Comparison of ENCODE assay signal across 15 cellular contexts in genomic region chr4:74932010-74932409, GRCh38. TPM values are rescaled to one million over a fixed set of nuclear protein-coding genes. Genes with fewer than 3 reads are reported as not detected.
DNase-seq lines count a peak whose midpoint lies in the region; ATAC-seq, FAIRE-seq and TF ChIP-seq lines count a peak whose summit lies in the region.
"Had no signal": no experiment of that assay in that cellular context is flagged by ENCODE, and none has a peak within 500 bp of the region (broad histone marks: within the 10 kb centered on the region; RNA-seq: fewer than 3 reads in every experiment).

No MANE protein-coding gene starts in this region.

- no CpG with 5 or more reads among the region's 6 CpGs for WGBS in mesendoderm (ENCODE audit: extremely low coverage, insufficient coverage, low lambda C conversion rate)
- WGBS in smooth muscle cell (ENCODE audit: low lambda C conversion rate): 36% methylated on average over 6 of the region's 6 CpGs

- H3K23ac ChIP-seq in mesendoderm (ENCODE audit: low read length): no peak overlapping the region

- H3K18ac ChIP-seq in mesendoderm (ENCODE audit: low read length): no peak overlapping the region

- no peak overlapping the region for H2BK15ac ChIP-seq in mesendoderm (replicated peaks; ENCODE audit: low read depth)

- no peak overlapping the region for H2BK120ac ChIP-seq in mesendoderm (ENCODE audit: low read depth, low read length)

- no peak overlapping the region for H3K56ac ChIP-seq in mesendoderm (ENCODE audit: low read length)

- H3K27me3 ChIP-seq in HCT116 (ENCODE audit: insufficient read depth, low read length) (no peaks in the 10 kb centered on the region), OCI-LY3 (ENCODE audit: low read depth, low read length) (no peaks in the 10 kb centered on the region), mesendoderm (ENCODE audit: insufficient read depth, low read length, poor library complexity) (peaks cover 20% of the 10 kb centered on the region), smooth muscle cell (ENCODE audit: low read depth) (no peaks in the 10 kb centered on the region)
- H3K27me3 ChIP-seq: SJCRH30 had no signal

- H3K4me1 ChIP-seq in HCT116 (ENCODE audit: control insufficient read depth in 1 of 2, insufficient read depth in 2 of 2, low read length in 2 of 2): peaks cover 0 to 17% of the 10 kb centered on the region in 2 experiments; a peak in 1 of 4 replicates
- H3K4me1 ChIP-seq in OCI-LY3 (ENCODE audit: low read length): peaks cover 69% of the 10 kb centered on the region
- H3K4me1 ChIP-seq in mesendoderm (ENCODE audit: control insufficient read depth, low read depth, low read length): no peaks in the 10 kb centered on the region
- no peaks in the 10 kb centered on the region for H3K4me1 ChIP-seq in smooth muscle cell (ENCODE audit: low read depth)

- H3F3A ChIP-seq in smooth muscle cell (ENCODE audit: low read depth): no peaks in the 10 kb centered on the region

- H4K20me1 ChIP-seq in HCT116 (ENCODE audit: insufficient read depth) (no peaks in the 10 kb centered on the region), OCI-LY3 (ENCODE audit: insufficient read depth, low read length) (peaks cover 20% of the 10 kb centered on the region), smooth muscle cell (ENCODE audit: low read depth) (no peaks in the 10 kb centered on the region)

- H2BK5ac ChIP-seq in mesendoderm (ENCODE audit: low read length): no peak overlapping the region

- TF ChIP-seq RAD21 in HCT116 (IDR thresholded peaks at IDR 0.05; ENCODE audit: low read depth): no peak

- no peaks in the 10 kb centered on the region for H3K36me3 ChIP-seq in HCT116 (ENCODE audit: control insufficient read depth in 1 of 2, insufficient read depth in 2 of 2, low read length in 2 of 2)
- H3K36me3 ChIP-seq in OCI-LY3 (replicated peaks; ENCODE audit: low read depth, low read length): peaks cover 23% of the 10 kb centered on the region
- no peaks in the 10 kb centered on the region for H3K36me3 ChIP-seq in mesendoderm (ENCODE audit: control insufficient read depth, insufficient read depth, low read length)
- no peaks in the 10 kb centered on the region for H3K36me3 ChIP-seq in smooth muscle cell (ENCODE audit: low read depth)
- H3K36me3 ChIP-seq: BE2C, MG63, SJCRH30 had no signal

- BruUV-seq in HCT116 (replicated peaks; lab: Mats Ljungman, UMichigan): no TSS peak

- peak overlapping the region; percentile 99; the same call in 1 of the 2 replicates for H3K4me2 ChIP-seq in HCT116 (ENCODE audit: low read length)
- peak overlapping the region; percentile 82 for H3K4me2 ChIP-seq in OCI-LY3 (ENCODE audit: low read length)
- no peak overlapping the region for H3K4me2 ChIP-seq in mesendoderm (ENCODE audit: low read length)
- H3K4me2 ChIP-seq in smooth muscle cell: peak overlapping the region; percentile 99

- no peaks in the 10 kb centered on the region for H3K9me2 ChIP-seq in HCT116 (ENCODE audit: insufficient read depth)

- H3K4ac ChIP-seq in mesendoderm (ENCODE audit: low read depth, low read length): no peak overlapping the region

- no peak for TF ChIP-seq CTCF in HCT116 (IDR thresholded peaks at IDR 0.05 in 2 of 3, conservative IDR thresholded peaks at IDR 0.05 in 1 of 3; ENCODE audit: borderline replicate concordance in 1 of 3, insufficient read depth in 1 of 3, low read depth in 2 of 3, low read length in 2 of 3)
- TF ChIP-seq CTCF in OCI-LY3 (IDR thresholded peaks at IDR 0.05; ENCODE audit: low read depth, low read length): no peak
- no peak for TF ChIP-seq CTCF in smooth muscle cell (IDR thresholded peaks at IDR 0.05; ENCODE audit: borderline replicate concordance, insufficient read depth, poor library complexity, severe bottlenecking)

- H3K4me3 ChIP-seq in HCT116 (replicated peaks in 1 of 2; ENCODE audit: low read depth in 1 of 2, low read length in 2 of 2) (peak overlapping the region in 1 of 2 experiments; percentile 84; a peak in 1 of 4 replicates), OCI-LY3 (ENCODE audit: low read length) (peak overlapping the region; percentile 97), mesendoderm (ENCODE audit: low read length) (no peak overlapping the region), smooth muscle cell (no peak overlapping the region)
- H3K4me3 ChIP-seq: K562, MG63 had no signal

- CTCF ChIA-PET in HCT116 (lab: Charles Lee): interaction anchor here (0.7 to 2.5 kb wide), 8 partner anchors 12 to 792 kb away, joined by 3 to 9 read pairs (median 4); partner anchors contain the start of gene USO1

- no peaks in the 10 kb centered on the region for H3K79me2 ChIP-seq in HCT116 (ENCODE audit: insufficient read depth, low read length)
- H3K79me2 ChIP-seq in OCI-LY3 (ENCODE audit: low read length): peaks cover 62% of the 10 kb centered on the region
- no peaks in the 10 kb centered on the region for H3K79me2 ChIP-seq in mesendoderm (ENCODE audit: control insufficient read depth, insufficient read depth, low read length)
- no peaks in the 10 kb centered on the region for H3K79me2 ChIP-seq in smooth muscle cell (ENCODE audit: low read depth)

- H3K9ac ChIP-seq in HCT116 (ENCODE audit: low read length) (no peak overlapping the region), OCI-LY3 (ENCODE audit: low read length) (peak overlapping the region; percentile 80), mesendoderm (ENCODE audit: low read length) (no peak overlapping the region), smooth muscle cell (ENCODE audit: low read depth) (no peak overlapping the region)

- RAD21 ChIA-PET in HCT116 (lab: Charles Lee; ENCODE audit: low non-redundant PET in 1 of 2, low total read pairs in 2 of 2, uncharacterized antibody in 2 of 2, unreplicated experiment in 2 of 2): no interaction called here

- no peak overlapping the region for H4K5ac ChIP-seq in mesendoderm (ENCODE audit: low read length)

- H3K27ac ChIP-seq in HCT116 (ENCODE audit: low read depth, low read length): no peak overlapping the region
- peak overlapping the region; percentile 96 for H3K27ac ChIP-seq in OCI-LY3 (ENCODE audit: low read length)
- H3K27ac ChIP-seq in mesendoderm (ENCODE audit: low read depth, low read length): no peak overlapping the region
- H3K27ac ChIP-seq in smooth muscle cell (ENCODE audit: low read depth): no peak overlapping the region
- H3K27ac ChIP-seq: SJCRH30 had no signal

- no peaks in the 10 kb centered on the region for H3K9me3 ChIP-seq in HCT116 (ENCODE audit: control insufficient read depth in 1 of 2, insufficient read depth in 1 of 2, low read depth in 1 of 2, low read length in 2 of 2)
- no peaks in the 10 kb centered on the region for H3K9me3 ChIP-seq in OCI-LY3 (ENCODE audit: insufficient read depth, low read length)
- no peaks in the 10 kb centered on the region for H3K9me3 ChIP-seq in smooth muscle cell (replicated peaks; ENCODE audit: low read depth)
- H3K9me3 ChIP-seq: BE2C, MG63, SJCRH30 had no signal

- DNase-seq in HCT116 (ENCODE audit: low read depth, low spot score) (no peak), mesendoderm (peak; percentile 27), smooth muscle cell (lab: John Stamatoyannopoulos, UW; ENCODE audit: unreplicated experiment) (no peak), CD1c-positive myeloid dendritic cell (ENCODE audit: extremely low spot score) (no peak), NCI-H345 treated with DMSO at 0.1 percent for 48 hours (lab: John Stamatoyannopoulos, UW; ENCODE audit: unreplicated experiment) (no peak), HTR-8/SVneo (ENCODE audit: insufficient read length, low spot score) (no peak)
- DNase-seq: Calu3, DND-41, MG63 had no signal

- POLR2A ChIA-PET in HCT116 (lab: Charles Lee): no interaction called here

- peak overlapping the region; percentile 7 for H2AFZ ChIP-seq in HCT116 (ENCODE audit: low read depth, low read length, poor library complexity, severe bottlenecking)
- H2AFZ ChIP-seq in OCI-LY3 (ENCODE audit: low read depth, low read length): peak overlapping the region; percentile 81
- peak overlapping the region; percentile 74 for H2AFZ ChIP-seq in smooth muscle cell (ENCODE audit: low read depth)

- FAIRE-seq in HTR-8/SVneo (lab: Jason Lieb, UNC): no peak
- FAIRE-seq: H54, K562, RCC 7860 had no signal

- no peak for ATAC-seq in HCT116

- no peak overlapping the region for H2AK5ac ChIP-seq in mesendoderm (ENCODE audit: low read length)

- no peaks in the 10 kb centered on the region for H3K79me1 ChIP-seq in mesendoderm (ENCODE audit: low read length)

- intact Hi-C loops in HCT116 (cut with micrococcal nuclease): loop anchor here (1.0 to 2.0 kb wide), 2 partner anchors 358 to 537 kb away; no protein-coding TSS in a partner anchor

- H4K8ac ChIP-seq in mesendoderm (ENCODE audit: low read depth, low read length): no peak overlapping the region

- no peak for TF ChIP-seq POLR2A in HCT116 (IDR thresholded peaks at IDR 0.05; ENCODE audit: borderline replicate concordance, extremely low read depth, insufficient read depth, insufficient read length)

TF ChIP-seq in HCT116, 20 proteins besides CTCF, POLR2A, EP300 and RAD21 (continues in another document):
- TF ChIP-seq EGR1 (IDR thresholded peaks at IDR 0.05; ENCODE audit: low read depth) (no peak), EZH2phosphoT487 (IDR thresholded peaks at IDR 0.05; ENCODE audit: borderline replicate concordance) (no peak), FOSL1 (IDR thresholded peaks at IDR 0.05; ENCODE audit: low read depth) (no peak), YY1 (IDR thresholded peaks at IDR 0.05; ENCODE audit: extremely low read depth, insufficient replicate concordance, low read depth, low read length) (no peak), CEBPB (IDR thresholded peaks at IDR 0.05; ENCODE audit: low read depth) (no peak), ZFX (IDR thresholded peaks at IDR 0.05) (no peak), EZH2 (IDR thresholded peaks at IDR 0.05) (no peak), POLR2AphosphoS5 (IDR thresholded peaks at IDR 0.05; ENCODE audit: low read depth, low read length) (no peak), ELF1 (IDR thresholded peaks at IDR 0.05; ENCODE audit: borderline replicate concordance, low read depth) (no peak), ZNF274 (IDR thresholded peaks at IDR 0.05; ENCODE audit: low read depth, low read length) (no peak), SIN3A (IDR thresholded peaks at IDR 0.05; ENCODE audit: low read depth) (no peak), SRF (IDR thresholded peaks at IDR 0.05; ENCODE audit: low read depth) (no peak)
- TF ChIP-seq, protein P1, sequence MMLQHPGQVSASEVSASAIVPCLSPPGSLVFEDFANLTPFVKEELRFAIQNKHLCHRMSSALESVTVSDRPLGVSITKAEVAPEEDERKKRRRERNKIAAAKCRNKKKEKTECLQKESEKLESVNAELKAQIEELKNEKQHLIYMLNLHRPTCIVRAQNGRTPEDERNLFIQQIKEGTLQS (IDR thresholded peaks at IDR 0.05): no peak

RNA-seq across cellular contexts. Expression of gene PARM1, which starts 0.9 kb away (rescaled TPM):
- total RNA-seq in HCT116 (2021; ENCODE audit: unreplicated experiment) (11.7 TPM), smooth muscle cell (46.4 and 61.6 TPM in 2 replicates)
- 9.1 and 9.9 TPM in 2 replicates for polyA plus RNA-seq in HCT116 (2012)
- 2.4 TPM for polyA plus RNA-seq in mesendoderm (2013, experiment 1 of 2)
- 2.7 TPM for polyA plus RNA-seq in mesendoderm (2013, experiment 2 of 2)
- 29.6 and 38.5 TPM in 2 replicates for polyA plus RNA-seq in smooth muscle cell
- polyA plus RNA-seq: K562 had no signal

Comparison
In these comparisons a context has a peak if more than half of its experiments do, and no peak if none do; other contexts are left out.
1. H2AFZ ChIP-seq: peak in every context shown above with its lines; median percentile 81 in OCI-LY3; 74 in smooth muscle cell; 7 in HCT116.